Comparison of ENCODE assay signal across 13 cellular contexts in genomic region chr13:98349731-98350305, GRCh38.
DNase-seq lines count a peak whose midpoint lies in the region; ATAC-seq and TF ChIP-seq lines count a peak whose summit lies in the region.
"Had no signal": no experiment of that assay in that cellular context is flagged by ENCODE, and none has a peak within 500 bp of the region (broad histone marks: within the 10 kb centered on the region; RNA-seq: fewer than 3 reads in every experiment).

No MANE protein-coding gene starts in this region.

- H3K9me3 ChIP-seq in lower lobe of right lung: no peaks in the 10 kb centered on the region
- H3K9me3 ChIP-seq: thoracic aorta had no signal

- CTCF ChIA-PET in HEK293T (lab: Yijun Ruan, JAX): interaction anchor here (0.6 to 1.1 kb wide), 3 partner anchors 95 to 317 kb away, joined by 3 to 5 read pairs (median 4); no protein-coding TSS in a partner anchor

- H3K27ac ChIP-seq in lower lobe of right lung: no peak overlapping the region
- H3K27ac ChIP-seq: thoracic aorta had no signal

- TF ChIP-seq CTCF in brain (conservative IDR thresholded peaks at IDR 0.05) (peak; percentile 19 to 36), lower lobe of right lung (IDR thresholded peaks at IDR 0.05) (peak; percentile 33)

- intact Hi-C loops in lower lobe of right lung (cut with DNase I): no loop called here

- peak overlapping the region in 4 of 5 experiments; percentile 48 to 80 (median 56) for H3K27ac Mint-ChIP-seq in brain
- H3K27ac Mint-ChIP-seq: CD4-positive, alpha-beta memory T cell; T-helper 2 cell treated with Interferon-gamma antibody and Interleukin-4, amounts not matched to agents 5 μg/mL and 100 μg/mL, for 36 hours had no signal

- no peaks in the 10 kb centered on the region for H3K27me3 Mint-ChIP-seq in brain
- H3K27me3 Mint-ChIP-seq: CD4-positive, alpha-beta memory T cell had no signal

- DNase-seq in COR-L47 (lab: John Stamatoyannopoulos, UW): peak; percentile 8
- peak; percentile 15 for DNase-seq in HEK293T (ENCODE audit: extremely low spot score)
- DNase-seq in lower lobe of right lung: no peak
- no peak for DNase-seq in NCI-H345 treated with DMSO at 0.1 percent for 48 hours (lab: John Stamatoyannopoulos, UW; ENCODE audit: unreplicated experiment)
- DNase-seq in stimulated activated CD4-positive, alpha-beta T cell treated with anti-CD3 and anti-CD28 coated beads, Interleukin-2, amount 100 ng/mL, for 24 hours: no peak
- DNase-seq in SIG-M5 (lab: John Stamatoyannopoulos, UW): no peak
- DNase-seq: activated T-cell treated with anti-CD3 and anti-CD28 coated beads, Interleukin-2, amount 50 U/mL, for 1 hour; CD4-positive, alpha-beta memory T cell; NCI-H2171 treated with DMSO at 0.1 percent for 48 hours had no signal

- H3K36me3 Mint-ChIP-seq in brain: peaks cover 39% of the 10 kb centered on the region
- H3K36me3 Mint-ChIP-seq: CD4-positive, alpha-beta memory T cell had no signal

- no peak overlapping the region for H3K4me3 ChIP-seq in lower lobe of right lung
- H3K4me3 ChIP-seq: thoracic aorta had no signal

- POLR2A ChIA-PET in HEK293T (lab: Yijun Ruan, JAX): no interaction called here

- ATAC-seq in lower lobe of right lung: peak; percentile 18 to 72
- ATAC-seq in GM18868 (IDR thresholded peaks at IDR 0.05; ENCODE audit: unreplicated experiment): no peak

- H3K9me3 Mint-ChIP-seq in brain: peaks cover 0 to 3% (median 0%) of the 10 kb centered on the region in 5 experiments
- H3K9me3 Mint-ChIP-seq: CD4-positive, alpha-beta memory T cell; T-helper 2 cell treated with Interferon-gamma antibody and Interleukin-4, amounts not matched to agents 5 μg/mL and 100 μg/mL, for 36 hours had no signal

- peaks cover 39% of the 10 kb centered on the region for H3K4me1 Mint-ChIP-seq in brain
- H3K4me1 Mint-ChIP-seq: CD4-positive, alpha-beta memory T cell had no signal

- H3K27me3 ChIP-seq in lower lobe of right lung (ENCODE audit: low read depth): no peaks in the 10 kb centered on the region

- H3K4me1 ChIP-seq in lower lobe of right lung: no peaks in the 10 kb centered on the region

- no peaks in the 10 kb centered on the region for H3K36me3 ChIP-seq in lower lobe of right lung
- H3K36me3 ChIP-seq: thoracic aorta had no signal

- no peak overlapping the region for H3K4me3 Mint-ChIP-seq in brain
- H3K4me3 Mint-ChIP-seq: CD4-positive, alpha-beta memory T cell; T-helper 2 cell treated with Interferon-gamma antibody and Interleukin-4, amounts not matched to agents 5 μg/mL and 100 μg/mL, for 36 hours had no signal

TF ChIP-seq in HEK293T, 16 proteins besides CTCF, POLR2A, EP300 and RAD21:
- TF ChIP-seq FOXM1 (IDR thresholded peaks at IDR 0.05; ENCODE audit: borderline replicate concordance) (no peak), ARNT (IDR thresholded peaks at IDR 0.05) (no peak), PKNOX1 (IDR thresholded peaks at IDR 0.05) (no peak), ELF4 (IDR thresholded peaks at IDR 0.05) (no peak), LEF1 (IDR thresholded peaks at IDR 0.05; ENCODE audit: borderline replicate concordance) (no peak), FOXK2 (IDR thresholded peaks at IDR 0.05) (no peak), NFRKB (IDR thresholded peaks at IDR 0.05) (no peak), SP1 (IDR thresholded peaks at IDR 0.05) (no peak), CTBP1 (IDR thresholded peaks at IDR 0.05; ENCODE audit: borderline replicate concordance) (no peak), BHLHE40 (IDR thresholded peaks at IDR 0.05; ENCODE audit: borderline replicate concordance) (no peak), FOXA1 (IDR thresholded peaks at IDR 0.05) (no peak), TARDBP (IDR thresholded peaks at IDR 0.05) (no peak), L3MBTL2 (conservative IDR thresholded peaks at IDR 0.05) (no peak), ZNF384 (IDR thresholded peaks at IDR 0.05) (no peak), HDGF (IDR thresholded peaks at IDR 0.05; ENCODE audit: borderline replicate concordance) (no peak), SUZ12 (IDR thresholded peaks at IDR 0.05) (no peak)
TF ChIP-seq in HEK293T: peak in this region for 0.

Comparison
In these comparisons a context has a peak if more than half of its experiments do, and no peak if none do; other contexts are left out.
1. DNase-seq: peak in COR-L47 (single experiment) and HEK293T (single experiment); none in lower lobe of right lung (single experiment), NCI-H345 treated with DMSO at 0.1 percent for 48 hours (single experiment), stimulated activated CD4-positive, alpha-beta T cell treated with anti-CD3 and anti-CD28 coated beads, Interleukin-2, amount 100 ng/mL, for 24 hours (0 of 2) and SIG-M5 (single experiment).